In the genomic region with DNA sequence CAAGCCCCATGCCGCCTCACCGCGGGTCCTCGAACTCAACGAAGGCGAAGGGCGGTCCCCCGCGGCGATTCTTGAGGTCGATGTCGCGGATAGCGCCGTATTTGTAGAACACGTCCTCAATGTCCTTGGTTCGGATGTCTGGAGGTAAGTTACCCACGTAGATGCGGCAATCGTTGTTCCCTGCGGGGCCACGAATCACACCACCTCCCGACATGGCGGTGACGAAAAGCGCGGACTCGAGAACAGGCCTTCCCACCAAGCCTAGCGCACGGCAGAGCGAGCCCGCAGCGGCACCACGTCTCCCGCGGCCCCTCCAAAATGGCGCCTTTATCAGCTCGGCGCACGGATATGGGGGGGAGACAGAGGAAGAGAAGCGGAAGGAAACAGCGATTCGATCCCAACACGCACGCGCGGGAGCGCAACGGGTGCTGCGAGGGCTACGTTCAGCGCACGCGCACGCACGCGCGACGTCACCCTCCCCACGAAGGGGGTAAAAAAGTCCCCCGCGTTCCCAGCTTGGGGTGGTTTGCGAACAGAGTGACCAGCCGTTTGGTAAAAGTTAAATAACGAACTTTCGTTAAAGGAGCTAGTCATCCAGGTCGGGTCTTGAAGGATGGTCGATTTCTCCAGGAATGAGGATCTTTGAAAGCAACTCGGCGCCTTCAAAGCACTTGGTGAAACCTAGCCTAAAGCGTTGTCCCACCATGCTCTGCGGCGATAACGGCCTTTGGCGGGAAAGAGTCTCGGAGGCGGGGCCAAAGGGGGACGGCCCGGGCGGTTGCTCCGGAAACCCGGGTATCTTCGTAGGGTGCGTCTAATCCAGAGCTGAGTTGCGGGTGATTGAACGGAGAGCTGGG, we compare ENCODE assay signal across 8 cellular contexts. TPM values are rescaled to one million over a fixed set of nuclear protein-coding genes. Genes with fewer than 3 reads are reported as not detected.
DNase-seq lines count a peak whose midpoint lies in the region; ATAC-seq and TF ChIP-seq lines count a peak whose summit lies in the region.

SRSF1 (minus strand) TSS at position 323 of the 857 bp plus-strand sequence; CDS start at position 214, 109 bp downstream.

- H3K9ac ChIP-seq in fibroblast of lung (ENCODE audit: insufficient read depth, low read length): peak within 1 kb of the TSS; percentile 92

- DNase-seq in GM23338 (ENCODE audit: low spot score) (peak; percentile 99), LHCN-M2 (ENCODE audit: low read depth) (peak; percentile 98), RPMI8226 (peak; percentile 99), fibroblast of lung (ENCODE audit: low read depth in 2 of 2) (peak; percentile 97 to 98)
- peak; percentile 94 to 97 for DNase-seq in activated T-helper 1 cell treated with anti-CD3 and anti-CD28 coated beads, Interleukin-2, amount 50 U/mL, for 16 hours (ENCODE audit: low read depth in 1 of 2, low spot score in 1 of 2)
- peak; percentile 95 to 99 (median 97) for DNase-seq in naive thymus-derived CD8-positive, alpha-beta T cell
- peak; percentile 96 to 100 (median 98) for DNase-seq in stimulated activated naive CD4-positive, alpha-beta T cell (lab: John Stamatoyannopoulos, UW)

- peaks cover 17% of the 10 kb centered on the region for H3K27me3 Mint-ChIP-seq in GM23338 (ENCODE audit: insufficient read depth, low read depth, poor library complexity)
- peaks cover 0 to 4% (median 0%) of the 10 kb centered on the region in 5 donors for H3K27me3 Mint-ChIP-seq in naive thymus-derived CD8-positive, alpha-beta T cell

- peaks cover 6% of the 10 kb centered on the region; the same call in 2 of the 3 replicates for H3K9me3 Mint-ChIP-seq in GM23338
- H3K9me3 Mint-ChIP-seq in naive thymus-derived CD8-positive, alpha-beta T cell: no peaks in the 10 kb centered on the region

- H3K9me3 ChIP-seq in DOHH2 (ENCODE audit: control insufficient read depth, insufficient read depth, low read length) (no peaks in the 10 kb centered on the region), fibroblast of lung (ENCODE audit: control insufficient read depth, insufficient read depth, low read depth, low read length) (no peaks in the 10 kb centered on the region)

- H3K4me1 Mint-ChIP-seq in GM23338: peaks cover 34% of the 10 kb centered on the region
- peaks cover 20 to 58% (median 54%) of the 10 kb centered on the region in 4 donors for H3K4me1 Mint-ChIP-seq in naive thymus-derived CD8-positive, alpha-beta T cell

- peak within 1 kb of the TSS; percentile 45; the same call in 1 of the 2 replicates for H2AFZ ChIP-seq in GM23338
- H2AFZ ChIP-seq in fibroblast of lung (ENCODE audit: low read length): peak within 1 kb of the TSS; percentile 82

- H3F3A ChIP-seq in DOHH2 (ENCODE audit: control insufficient read depth, insufficient read depth) (peaks cover 53% of the 10 kb centered on the region), GM23338 (replicated peaks; ENCODE audit: low read depth) (peaks cover 15% of the 10 kb centered on the region; the same call in 1 of the 2 replicates)

- H4K20me1 ChIP-seq in DOHH2 (ENCODE audit: control insufficient read depth, insufficient read depth, low read depth, low read length) (peaks cover 38% of the 10 kb centered on the region), GM23338 (replicated peaks; ENCODE audit: insufficient read depth) (peaks cover 25% of the 10 kb centered on the region), fibroblast of lung (ENCODE audit: control insufficient read depth, extremely low read depth, insufficient read depth, low read length) (peaks cover 6% of the 10 kb centered on the region)

- ATAC-seq in GM23338: peak; percentile 87
- peak; percentile 88 for ATAC-seq in naive thymus-derived CD8-positive, alpha-beta T cell

- H3K9me2 ChIP-seq in DOHH2 (replicated peaks; ENCODE audit: control insufficient read depth, low read length): no peaks in the 10 kb centered on the region
- H3K9me2 ChIP-seq in GM23338 (ENCODE audit: insufficient read depth): no peaks in the 10 kb centered on the region

- peak within 1 kb of the TSS; percentile 100 for H3K27ac Mint-ChIP-seq in GM23338
- peak within 1 kb of the TSS; percentile 98 to 100 (median 99) for H3K27ac Mint-ChIP-seq in naive thymus-derived CD8-positive, alpha-beta T cell

- peaks cover 2% of the 10 kb centered on the region; the same call in 1 of the 2 replicates for H3K27me3 ChIP-seq in DOHH2 (ENCODE audit: control insufficient read depth, low read length)
- no peaks in the 10 kb centered on the region for H3K27me3 ChIP-seq in GM23338 (ENCODE audit: insufficient read depth)
- no peaks in the 10 kb centered on the region for H3K27me3 ChIP-seq in fibroblast of lung (ENCODE audit: control insufficient read depth, insufficient read depth, low read length)

- H3K4me2 ChIP-seq in DOHH2 (ENCODE audit: low read length) (peak within 1 kb of the TSS; percentile 99), GM23338 (peak within 1 kb of the TSS; percentile 96), fibroblast of lung (ENCODE audit: extremely low read depth, insufficient read depth, low read length) (peak within 1 kb of the TSS; percentile 100)

- H3K27ac ChIP-seq in DOHH2 (ENCODE audit: low read depth, low read length) (peak within 1 kb of the TSS; percentile 94), GM23338 (ENCODE audit: low read depth) (peak within 1 kb of the TSS; percentile 100), fibroblast of lung (ENCODE audit: insufficient read depth, low read length) (peak within 1 kb of the TSS; percentile 96)

- H3K36me3 ChIP-seq in DOHH2 (ENCODE audit: control insufficient read depth, low read length) (peaks cover 53% of the 10 kb centered on the region), GM23338 (ENCODE audit: insufficient read depth) (peaks cover 33% of the 10 kb centered on the region), fibroblast of lung (ENCODE audit: control insufficient read depth, insufficient read depth, low read length) (peaks cover 12% of the 10 kb centered on the region)

- H3K36me3 Mint-ChIP-seq in GM23338 (ENCODE audit: low read depth): peaks cover 63% of the 10 kb centered on the region
- H3K36me3 Mint-ChIP-seq in naive thymus-derived CD8-positive, alpha-beta T cell: peaks cover 21 to 49% (median 22%) of the 10 kb centered on the region in 3 donors

- H3K79me2 ChIP-seq in DOHH2 (ENCODE audit: control insufficient read depth, low read length): peaks cover 67% of the 10 kb centered on the region
- H3K79me2 ChIP-seq in GM23338 (replicated peaks; ENCODE audit: insufficient read depth): peaks cover 48% of the 10 kb centered on the region
- peaks cover 49% of the 10 kb centered on the region for H3K79me2 ChIP-seq in fibroblast of lung (ENCODE audit: control insufficient read depth, insufficient read depth, low read length)

- POLR2A ChIA-PET in naive thymus-derived CD8-positive, alpha-beta T cell (lab: Charles Lee): interaction anchor here (0.6 to 3.3 kb wide), 23 partner anchors 9 to 1148 kb away, joined by 3 to 45 read pairs (median 6); partner anchors contain the start of genes CUEDC1, DYNLL2, MKS1 and MRPS23

- H3K4me3 Mint-ChIP-seq in GM23338: peak within 1 kb of the TSS; percentile 100
- H3K4me3 Mint-ChIP-seq in naive thymus-derived CD8-positive, alpha-beta T cell: peak within 1 kb of the TSS; percentile 98 to 100 (median 99)

- TF ChIP-seq CTCF in DOHH2 (IDR thresholded peaks at IDR 0.05; ENCODE audit: low read depth, low read length, poor library complexity, severe bottlenecking) (no peak), GM23338 (conservative IDR thresholded peaks at IDR 0.05; ENCODE audit: low read depth in 2 of 2) (no peak), fibroblast of lung (conservative IDR thresholded peaks at IDR 0.05 in 1 of 2, IDR thresholded peaks at IDR 0.05 in 1 of 2; ENCODE audit: low read depth in 1 of 2, low read length in 2 of 2) (no peak)

- H3K4me3 ChIP-seq in DOHH2 (ENCODE audit: low read length): peak within 1 kb of the TSS; percentile 100
- H3K4me3 ChIP-seq in GM23338: peak within 1 kb of the TSS; percentile 94
- H3K4me3 ChIP-seq in fibroblast of lung (replicated peaks in 1 of 4; ENCODE audit: control extremely low read depth in 1 of 4, insufficient read depth in 1 of 4, low read depth in 3 of 4, low read length in 4 of 4): peak within 1 kb of the TSS; percentile 83 to 99 (median 90)

- H3K4me1 ChIP-seq in DOHH2 (ENCODE audit: control insufficient read depth, low read length) (peaks cover 48% of the 10 kb centered on the region), GM23338 (ENCODE audit: insufficient read depth) (peaks cover 18% of the 10 kb centered on the region), fibroblast of lung (ENCODE audit: control insufficient read depth, extremely low read depth, insufficient read depth, low read length) (peaks cover 14% of the 10 kb centered on the region)

RNA-seq across cellular contexts. Expression of gene SRSF1, which starts in this region (rescaled TPM):
- total RNA-seq in GM23338 (2014; rRNA removed; shearing (Covaris generic)): 584 and 639 TPM in 2 replicates
- 373 and 413 TPM in 2 replicates for polyA plus RNA-seq in GM23338 (2016; fragmentation: Nextera tagmentation; extraction: Ambion mirVana)
- 373 and 386 TPM in 2 replicates for total RNA-seq in LHCN-M2 (2014; rRNA removed)
- 153 TPM for polyA plus RNA-seq in LHCN-M2 (2012)
- 242 and 307 TPM in 2 replicates for total RNA-seq in fibroblast of lung
- polyA plus RNA-seq in fibroblast of lung: 191 and 218 TPM in 2 replicates
- polyA plus RNA-seq in fibroblast of lung (2012): 194 and 232 TPM in 2 replicates
- 161 and 172 TPM in 2 replicates for polyA minus RNA-seq in fibroblast of lung (ENCODE audit: low replicate concordance)
- total RNA-seq in naive thymus-derived CD8-positive, alpha-beta T cell: 100 to 1,000 TPM; 213 to 256 TPM
- 10 to 100 TPM; 43.5 to 51.6 (median 45.4) TPM for polyA plus RNA-seq in naive thymus-derived CD8-positive, alpha-beta T cell

Comparison
In these comparisons a context has a peak if more than half of its experiments do, and no peak if none do; other contexts are left out.
1. Peak in every context shown above with its lines: DNase-seq, ATAC-seq, H3K4me3 ChIP-seq and H3K27ac ChIP-seq.